In genomic region chr16:15396948-15397594, GRCh38 we compare ENCODE assay signal across 18 cellular contexts. TPM values are rescaled to one million over a fixed set of nuclear protein-coding genes. Genes with fewer than 3 reads are reported as not detected.
"Had no signal": no experiment of that assay in that cellular context is flagged by ENCODE, and none has a peak within 500 bp of the region (broad histone marks: within the 10 kb centered on the region; RNA-seq: fewer than 3 reads in every experiment).

No MANE protein-coding gene starts in this region.

- H3K9ac ChIP-seq: SK-N-SH had no signal

- DNase-seq: activated CD4-positive, alpha-beta T cell treated with anti-CD3 and anti-CD28 coated beads for 4 hours; activated naive CD4-positive, alpha-beta T cell treated with anti-CD3 and anti-CD28 coated beads, Interleukin-2, amount 10 ng/mL, durations not matched to agents 7 days and 5 days; brain microvascular endothelial cell; cerebellar nuclear complex; dermis blood vessel endothelial cell; endodermal cell; erythroblast; left cardiac atrium; mucosa of descending colon; naive thymus-derived CD8-positive, alpha-beta T cell; occipital lobe; SK-N-SH; stimulated activated CD4-positive, alpha-beta T cell treated with anti-CD3 and anti-CD28 coated beads, Interleukin-4, amount 100 ng/mL, for 4 hours; T-helper 1 cell; thyroid gland had no signal

- H3K36me3 ChIP-seq: brain microvascular endothelial cell, thyroid gland had no signal

- H3K4me3 ChIP-seq: hepatocyte, mucosa of descending colon, thyroid gland had no signal

- H3K27ac ChIP-seq: brain microvascular endothelial cell, hepatocyte, VCaP had no signal

- H3K4me1 Mint-ChIP-seq: activated naive CD4-positive, alpha-beta T cell treated with anti-CD3 and anti-CD28 coated beads, Interleukin-2, amount 10 ng/mL, durations not matched to agents 7 days and 5 days; endodermal cell had no signal

- H3K27ac Mint-ChIP-seq: activated naive CD4-positive, alpha-beta T cell treated with anti-CD3 and anti-CD28 coated beads, Interleukin-2, amount 10 ng/mL, durations not matched to agents 7 days and 5 days; activated T-helper 2 cell treated with anti-CD3 and anti-CD28 coated beads, Interferon-gamma antibody, Interleukin-2, Interleukin-4, amounts not matched to agents 10 μg/mL and 5 μg/mL and 100 μg/mL, durations not matched to agents 14 hours and 24 hours and 36 hours; endodermal cell; naive thymus-derived CD8-positive, alpha-beta T cell had no signal

- H3K9me3 Mint-ChIP-seq: activated naive CD4-positive, alpha-beta T cell treated with anti-CD3 and anti-CD28 coated beads, Interleukin-2, amount 10 ng/mL, durations not matched to agents 7 days and 5 days; activated T-helper 2 cell treated with anti-CD3 and anti-CD28 coated beads, Interferon-gamma antibody, Interleukin-2, Interleukin-4, amounts not matched to agents 10 μg/mL and 5 μg/mL and 100 μg/mL, durations not matched to agents 14 hours and 24 hours and 36 hours; endodermal cell had no signal

- ATAC-seq: naive thymus-derived CD8-positive, alpha-beta T cell had no signal

- H3K9me3 ChIP-seq: mucosa of descending colon, SK-N-SH, thyroid gland had no signal

- H2AFZ ChIP-seq: hepatocyte had no signal

- H3K4me2 ChIP-seq: SK-N-SH had no signal

- H3K79me2 ChIP-seq: hepatocyte had no signal

- H3K36me3 Mint-ChIP-seq: activated naive CD4-positive, alpha-beta T cell treated with anti-CD3 and anti-CD28 coated beads, Interleukin-2, amount 10 ng/mL, durations not matched to agents 7 days and 5 days; naive thymus-derived CD8-positive, alpha-beta T cell had no signal

- H3K4me3 Mint-ChIP-seq: activated naive CD4-positive, alpha-beta T cell treated with anti-CD3 and anti-CD28 coated beads, Interleukin-2, amount 10 ng/mL, durations not matched to agents 7 days and 5 days had no signal

- H3K27me3 ChIP-seq: brain microvascular endothelial cell, thyroid gland had no signal

RNA-seq across cellular contexts. Expression of gene MPV17L, which starts 1.5 kb away (rescaled TPM):
- total RNA-seq: naive thymus-derived CD8-positive, alpha-beta T cell had no signal
- polyA plus RNA-seq: naive thymus-derived CD8-positive, alpha-beta T cell had no signal

RNA-seq across cellular contexts. Expression of gene NPIPA5, which starts 19.0 kb away (rescaled TPM):
- total RNA-seq: hepatocyte had no signal
